Comparison of ENCODE assay signal across 30 cellular contexts in the genomic region with DNA sequence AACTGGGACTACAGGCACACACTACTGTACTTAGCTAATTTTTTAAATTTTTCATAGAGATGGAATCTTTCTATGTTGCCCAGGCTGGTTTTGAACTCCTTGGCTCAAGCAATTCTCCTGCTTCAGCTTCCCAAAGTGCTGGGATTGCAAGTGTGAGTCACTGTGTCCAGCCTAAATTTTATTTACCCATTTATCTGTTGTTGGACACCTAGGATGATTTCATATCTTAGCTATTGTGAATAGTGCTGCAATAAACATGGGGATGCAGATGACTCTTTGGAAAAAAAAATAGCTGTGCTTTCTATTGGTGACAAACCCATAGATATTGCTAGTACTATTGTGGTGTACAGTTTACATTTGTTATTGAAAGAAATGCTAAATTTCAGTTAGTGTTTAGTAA.
"Had no signal": no experiment of that assay in that cellular context is flagged by ENCODE, and none has a peak within 500 bp of the region (broad histone marks: within the 10 kb centered on the region; RNA-seq: fewer than 3 reads in every experiment).

No MANE protein-coding gene starts in this region.

- FAIRE-seq: frontal cortex, islet of Langerhans, pancreas had no signal

- H3K9me3 ChIP-seq: pancreas, prostate gland, sigmoid colon, suprapubic skin, upper lobe of right lung had no signal

- H3K4me3 ChIP-seq: esophagus muscularis mucosa, pancreas, prostate gland, sigmoid colon, suprapubic skin, tibial artery, upper lobe of right lung had no signal

- H3K4me1 ChIP-seq: esophagus muscularis mucosa, pancreas, prostate gland, sigmoid colon, suprapubic skin, tibial artery, upper lobe of right lung had no signal

- H3K36me3 ChIP-seq: pancreas, prostate gland had no signal

- H3K27ac ChIP-seq: esophagus muscularis mucosa, pancreas, prostate gland, sigmoid colon, suprapubic skin, tibial artery, upper lobe of right lung had no signal

- DNase-seq: activated CD4-positive, alpha-beta memory T cell treated with anti-CD3 and anti-CD28 coated beads, Interleukin-2, amount 10 ng/mL, durations not matched to agents 7 days and 5 days; activated CD4-positive, alpha-beta T cell treated with anti-CD3 and anti-CD28 coated beads for 1 hour; activated CD4-positive, alpha-beta T cell treated with anti-CD3 and anti-CD28 coated beads, Interleukin-2, amount 10 ng/mL, durations not matched to agents 7 days and 5 days; activated CD8-positive, alpha-beta memory T cell treated with anti-CD3 and anti-CD28 coated beads, Interleukin-2, amount 50 U/mL, for 48 hours; activated gamma-delta T cell; activated naive CD4-positive, alpha-beta T cell treated with anti-CD3 and anti-CD28 coated beads, Interleukin-2, amount 10 ng/mL, durations not matched to agents 7 days and 5 days; activated naive CD8-positive, alpha-beta T cell treated with anti-CD3 and anti-CD28 coated beads, Interleukin-2, amount 10 ng/mL, durations not matched to agents 7 days and 5 days; activated T-cell treated with anti-CD3 and anti-CD28 coated beads, Interleukin-2, amount 50 U/mL, for 24 hours; amygdala; central memory CD4-positive, alpha-beta T cell; endodermal cell; left cardiac atrium; mammary epithelial cell; midbrain; naive thymus-derived CD4-positive, alpha-beta T cell; nucleus accumbens; pancreas; retina; sigmoid colon; stimulated activated CD4-positive, alpha-beta T cell treated with anti-CD3 and anti-CD28 coated beads, Interleukin-15, amount 100 ng/mL, for 24 hours; stimulated activated naive CD4-positive, alpha-beta T cell; T-helper 17 cell; T1000; tibial artery; upper lobe of right lung had no signal

- ATAC-seq: left cardiac atrium; naive thymus-derived CD4-positive, alpha-beta T cell; pancreas; T-helper 17 cell; upper lobe of right lung had no signal

- H3K27me3 ChIP-seq: esophagus muscularis mucosa, pancreas, sigmoid colon, suprapubic skin, tibial artery, upper lobe of right lung had no signal
